Comparison of ENCODE assay signal across 8 cellular contexts in genomic region chr3:167735233-167736107, GRCh38. TPM values are rescaled to one million over a fixed set of nuclear protein-coding genes. Genes with fewer than 3 reads are reported as not detected.
DNase-seq lines count a peak whose midpoint lies in the region; TF ChIP-seq lines count a peak whose summit lies in the region.

Gene SERPINI1 (plus strand): TSS chr3:167735721. CDS start chr3:167789129, 53,408 bp downstream.

- no peaks in the 10 kb centered on the region for H3K4me1 ChIP-seq in H9 (ENCODE audit: insufficient read depth, low read length)
- peaks cover 70% of the 10 kb centered on the region for H3K4me1 ChIP-seq in Loucy (ENCODE audit: insufficient read depth, low read length, poor library complexity, severe bottlenecking)
- peaks cover 34% of the 10 kb centered on the region for H3K4me1 ChIP-seq in suprapubic skin

- no peak within 1 kb of the TSS for H4K91ac ChIP-seq in H9 (ENCODE audit: insufficient read length, low read depth, low read length)

- no peaks in the 10 kb centered on the region for H3K23me2 ChIP-seq in H9 (ENCODE audit: insufficient read length, low read depth, low read length, poor library complexity, severe bottlenecking)

- no peak within 1 kb of the TSS for H3K56ac ChIP-seq in H9 (ENCODE audit: insufficient read length, low read depth, low read length)

- H3K23ac ChIP-seq in H9 (ENCODE audit: insufficient read length, low read depth, low read length), result no peak within 1 kb of the TSS

- peak within 1 kb of the TSS; percentile 75 for H3K4me2 ChIP-seq in H9 (ENCODE audit: insufficient read depth, insufficient read length, low read length)
- H3K4me2 ChIP-seq in Loucy (ENCODE audit: low read depth, low read length, poor library complexity, severe bottlenecking), result peak within 1 kb of the TSS; percentile 93

- no peak within 1 kb of the TSS for H3K4me3 Mint-ChIP-seq in H9

- no peaks in the 10 kb centered on the region; a peak in 2 of 7 replicates for H3K36me3 Mint-ChIP-seq in H9 (ENCODE audit: insufficient read depth in 1 of 3, low read depth in 3 of 3)

- H3K9me3 Mint-ChIP-seq in H9, result no peaks in the 10 kb centered on the region

- DNase-seq in GDM1 (lab: John Stamatoyannopoulos, UW) (peak; percentile 85), H9 (peak; percentile 95), globus pallidus (ENCODE audit: low spot score) (peak; percentile 96), nucleus accumbens (lab: John Stamatoyannopoulos, UW) (peak; percentile 50 to 96 (median 86)), suprapubic skin (ENCODE audit: low spot score in 2 of 2) (peak; percentile 88 to 89)
- DNase-seq in activated naive CD4-positive, alpha-beta T cell treated with Interleukin-2 at 50 U/mL for 16 hours, result peak; percentile 81

- H3K9me2 ChIP-seq in Loucy (replicated peaks; ENCODE audit: low read depth, low read length), result no peaks in the 10 kb centered on the region

- peak within 1 kb of the TSS; percentile 52 for H2AFZ ChIP-seq in H9 (ENCODE audit: low read length)
- peak within 1 kb of the TSS; percentile 89 for H2AFZ ChIP-seq in Loucy (ENCODE audit: low read length)

- peak within 1 kb of the TSS; percentile 97 for H3K4me3 ChIP-seq in Loucy (ENCODE audit: low read length, poor library complexity, severe bottlenecking)
- H3K4me3 ChIP-seq in suprapubic skin, result peak within 1 kb of the TSS; percentile 74

- H2BK15ac ChIP-seq in H9 (ENCODE audit: low read depth, low read length), result no peak within 1 kb of the TSS

- H3K14ac ChIP-seq in H9 (ENCODE audit: insufficient read depth, low read length), result peak within 1 kb of the TSS; percentile 99

- H3T11ph ChIP-seq in H9 (ENCODE audit: low read length), result no peak within 1 kb of the TSS

- peak within 1 kb of the TSS; percentile 88 for H2BK5ac ChIP-seq in H9 (ENCODE audit: insufficient read length, low read length)

- H3K9ac ChIP-seq in H9 (ENCODE audit: extremely low read depth, insufficient read length, low read length) (peak within 1 kb of the TSS; percentile 97), Loucy (ENCODE audit: low read depth, low read length, poor library complexity, severe bottlenecking) (peak within 1 kb of the TSS; percentile 81)

- H2AK5ac ChIP-seq in H9 (ENCODE audit: insufficient read length, low read length), result no peak within 1 kb of the TSS

- H3K27ac ChIP-seq in H9 (ENCODE audit: insufficient read length, low read depth, low read length) (peak within 1 kb of the TSS; percentile 92), suprapubic skin (peak within 1 kb of the TSS; percentile 87)

- H3K79me2 ChIP-seq in H9 (ENCODE audit: insufficient read depth, low read length) (peaks cover 22% of the 10 kb centered on the region), Loucy (ENCODE audit: insufficient read depth, low read length) (peaks cover 47% of the 10 kb centered on the region)

- peaks cover 28 to 29% of the 10 kb centered on the region in 2 experiments for H3K4me1 Mint-ChIP-seq in H9

- no peak within 1 kb of the TSS for H3K4ac ChIP-seq in H9 (ENCODE audit: low read depth, low read length)

- WGBS in H9 (ENCODE audit: extremely low coverage, insufficient read length, low lambda C conversion rate), result no CpG with 5 or more reads among the region's 37 CpGs
- under 1% methylated on average over 30 of the region's 37 CpGs for WGBS in suprapubic skin

- no peak within 1 kb of the TSS for H4K5ac ChIP-seq in H9 (ENCODE audit: insufficient read length, low read depth, low read length)

- TF ChIP-seq EP300 in suprapubic skin (IDR thresholded peaks at IDR 0.05), result no peak

- no peaks in the 10 kb centered on the region for H3K27me3 Mint-ChIP-seq in H9 (ENCODE audit: low read depth)

- no peak within 1 kb of the TSS for H4K8ac ChIP-seq in H9 (replicated peaks; ENCODE audit: insufficient read length, low read depth, low read length)

- peak within 1 kb of the TSS; percentile 97 for H3K18ac ChIP-seq in H9 (ENCODE audit: insufficient read length, low read depth, low read length)

- no peaks in the 10 kb centered on the region; the same call in 1 of the 2 replicates for H3F3A ChIP-seq in Loucy (ENCODE audit: low read depth)

- H2BK20ac ChIP-seq in H9 (ENCODE audit: low read depth, low read length, poor library complexity, severe bottlenecking), result no peak within 1 kb of the TSS

- H2BK12ac ChIP-seq in H9 (ENCODE audit: insufficient read length, low read depth, low read length), result no peak within 1 kb of the TSS

- no peaks in the 10 kb centered on the region for H3K36me3 ChIP-seq in Loucy (ENCODE audit: insufficient read depth, low read length)
- no peaks in the 10 kb centered on the region for H3K36me3 ChIP-seq in suprapubic skin

- no peaks in the 10 kb centered on the region for H3K27me3 ChIP-seq in H9 (ENCODE audit: insufficient read depth, low read length)
- H3K27me3 ChIP-seq in Loucy (ENCODE audit: insufficient read depth, low read length, poor library complexity, severe bottlenecking), result no peaks in the 10 kb centered on the region
- H3K27me3 ChIP-seq in suprapubic skin, result no peaks in the 10 kb centered on the region

- H3K9me3 ChIP-seq in H9 (ENCODE audit: control insufficient read depth, low read depth, low read length) (no peaks in the 10 kb centered on the region), Loucy (ENCODE audit: insufficient read depth, low read depth, low read length) (no peaks in the 10 kb centered on the region), suprapubic skin (no peaks in the 10 kb centered on the region)

- TF ChIP-seq CTCF in H9 (conservative IDR thresholded peaks at IDR 0.05) (no peak), Loucy (conservative IDR thresholded peaks at IDR 0.05; ENCODE audit: low read length) (no peak), suprapubic skin (IDR thresholded peaks at IDR 0.05) (no peak)

- H2BK120ac ChIP-seq in H9 (ENCODE audit: low read depth, low read length, poor library complexity, severe bottlenecking), result no peak within 1 kb of the TSS

- no peaks in the 10 kb centered on the region for H3K79me1 ChIP-seq in H9 (ENCODE audit: insufficient read depth, low read depth, low read length, poor library complexity, severe bottlenecking)

- H4K20me1 ChIP-seq in H9 (ENCODE audit: control insufficient read depth, insufficient read depth, insufficient read length) (no peaks in the 10 kb centered on the region), Loucy (ENCODE audit: insufficient read depth, low read length, poor library complexity, severe bottlenecking) (peaks cover 37% of the 10 kb centered on the region)

- no peak within 1 kb of the TSS for H3K27ac Mint-ChIP-seq in H9

- TF ChIP-seq POLR2A in Raji (IDR thresholded peaks at IDR 0.05; ENCODE audit: insufficient read depth, low read depth, low read length) (peak; percentile 88), suprapubic skin (IDR thresholded peaks at IDR 0.05) (peak in 1 of 2 donors; percentile 23)

RNA-seq across cellular contexts. Expression of gene SERPINI1, which starts in this region (rescaled TPM):
- 5.8 and 6.0 TPM in 2 replicates for total RNA-seq in H9 (2021)
- 1 to 10 TPM; 1.6 to 3.0 (median 2.0) TPM for total RNA-seq in suprapubic skin

Comparison
In these comparisons a context has a peak if more than half of its experiments do, and no peak if none do; other contexts are left out.
1. Peak in every context shown above with its lines: DNase-seq, H3K4me3 ChIP-seq and H3K27ac ChIP-seq.